ENCODE assay signal across 11 cellular contexts in the genomic region with DNA sequence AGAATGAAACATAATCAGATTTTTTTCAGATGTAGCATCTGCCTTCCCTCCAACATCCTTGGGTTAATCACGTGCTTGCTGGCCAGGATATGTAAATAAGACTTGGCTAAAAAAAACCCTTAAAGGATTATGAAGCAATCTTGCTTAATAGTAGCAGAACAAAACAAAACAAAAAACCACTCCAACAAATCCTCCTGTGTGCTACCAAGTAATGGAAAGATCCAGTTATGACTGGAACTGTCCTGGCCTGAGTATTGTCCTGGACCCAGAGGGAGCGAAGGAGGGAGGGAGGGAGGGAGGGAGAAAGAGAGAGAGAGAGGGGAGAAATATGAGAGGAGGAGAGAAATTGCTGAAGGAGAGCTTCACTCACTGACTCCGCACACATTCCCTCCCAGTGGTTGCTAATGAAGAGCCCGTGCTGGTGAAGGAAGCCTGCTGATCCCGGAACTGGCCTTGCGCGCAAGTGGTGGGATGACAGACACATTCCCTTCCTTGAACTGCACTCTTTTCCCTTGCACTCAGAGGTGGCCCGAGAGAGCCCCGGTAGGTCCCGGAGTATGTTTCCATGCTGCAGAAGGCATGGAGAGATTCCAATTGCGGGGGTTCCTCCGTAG.
DNase-seq lines count a peak whose midpoint lies in the region; ATAC-seq, FAIRE-seq and TF ChIP-seq lines count a peak whose summit lies in the region.
"Had no signal": no experiment of that assay in that cellular context is flagged by ENCODE, and none has a peak within 500 bp of the region (broad histone marks: within the 10 kb centered on the region; RNA-seq: fewer than 3 reads in every experiment).

No MANE protein-coding gene starts in this region.

- H3K4me3 Mint-ChIP-seq in nephron, result peak overlapping the region; percentile 58 to 66 (median 59)
- H3K4me3 Mint-ChIP-seq in activated T-cell treated with anti-CD3 and anti-CD28 coated beads, Interleukin-2, amount 50 U/mL, for 24 hours, result no peak overlapping the region
- H3K4me3 Mint-ChIP-seq: T-helper 1 cell treated with Interleukin-12 subunit alpha and Interleukin-12 subunit beta and Interleukin-4 antibody, amounts not matched to agents 30 μg/mL and 1 μg/mL, for 36 hours had no signal

- H3K27me3 Mint-ChIP-seq in nephron (ENCODE audit: low read depth), result peaks cover 4% of the 10 kb centered on the region
- peaks cover 60% of the 10 kb centered on the region for H3K27me3 Mint-ChIP-seq in activated T-cell treated with anti-CD3 and anti-CD28 coated beads, Interleukin-2, amount 50 U/mL, for 24 hours

- peak overlapping the region; percentile 60 for H3K4me3 ChIP-seq in AG10803 (ENCODE audit: low read length)
- H3K4me3 ChIP-seq in fibroblast of mammary gland (ENCODE audit: control insufficient read depth, low read depth, low read length), result peak overlapping the region; percentile 31

- DNase-seq in AG10803 (ENCODE audit: low read depth) (peak; percentile 89), NOMO-1 (lab: John Stamatoyannopoulos, UW; ENCODE audit: unreplicated experiment in 2 of 2) (peak; percentile 21 to 69), fibroblast of mammary gland (ENCODE audit: low read depth) (peak; percentile 89), D721Med (ENCODE audit: insufficient read length, low spot score) (no peak)
- no peak for DNase-seq in activated T-cell treated with anti-CD3 and anti-CD28 coated beads, Interleukin-2, amount 50 U/mL, for 24 hours
- DNase-seq: Calu3 had no signal

- TF ChIP-seq CTCF in AG10803 (conservative IDR thresholded peaks at IDR 0.05; ENCODE audit: low read length) (no peak), fibroblast of mammary gland (conservative IDR thresholded peaks at IDR 0.05; ENCODE audit: control insufficient read depth, insufficient read depth, low read depth, low read length) (no peak), nephron (IDR thresholded peaks at IDR 0.05; ENCODE audit: unreplicated experiment in 3 of 3) (no peak), D721Med (IDR thresholded peaks at IDR 0.05; ENCODE audit: insufficient read depth, missing control alignments) (no peak)

- peak overlapping the region; percentile 87 to 96 (median 89) for H3K27ac Mint-ChIP-seq in nephron
- no peak overlapping the region for H3K27ac Mint-ChIP-seq in activated T-cell treated with anti-CD3 and anti-CD28 coated beads, Interleukin-2, amount 50 U/mL, for 24 hours
- H3K27ac Mint-ChIP-seq: T-helper 1 cell treated with Interleukin-12 subunit alpha and Interleukin-12 subunit beta and Interleukin-4 antibody, amounts not matched to agents 30 μg/mL and 1 μg/mL, for 36 hours had no signal

- H3K9me3 Mint-ChIP-seq in nephron, result no peaks in the 10 kb centered on the region
- H3K9me3 Mint-ChIP-seq in activated T-cell treated with anti-CD3 and anti-CD28 coated beads, Interleukin-2, amount 50 U/mL, for 24 hours, result no peaks in the 10 kb centered on the region
- H3K9me3 Mint-ChIP-seq: T-helper 1 cell treated with Interleukin-12 subunit alpha and Interleukin-12 subunit beta and Interleukin-4 antibody, amounts not matched to agents 30 μg/mL and 1 μg/mL, for 36 hours had no signal

- no peak for ATAC-seq in HG03460 (IDR thresholded peaks at IDR 0.05; ENCODE audit: unreplicated experiment)
- no peak for ATAC-seq in GM18519 (IDR thresholded peaks at IDR 0.05; ENCODE audit: low FRiP score, unreplicated experiment)

- peaks cover 54% of the 10 kb centered on the region for H3K36me3 Mint-ChIP-seq in nephron (ENCODE audit: low read depth)
- no peaks in the 10 kb centered on the region for H3K36me3 Mint-ChIP-seq in activated T-cell treated with anti-CD3 and anti-CD28 coated beads, Interleukin-2, amount 50 U/mL, for 24 hours (ENCODE audit: low read depth)

- H3K4me1 Mint-ChIP-seq in nephron, result peaks cover 64% of the 10 kb centered on the region
- peaks cover 5% of the 10 kb centered on the region for H3K4me1 Mint-ChIP-seq in activated T-cell treated with anti-CD3 and anti-CD28 coated beads, Interleukin-2, amount 50 U/mL, for 24 hours (ENCODE audit: low read depth)

- no peak for FAIRE-seq in D721Med (lab: Jason Lieb, UNC)
- FAIRE-seq: endometrium had no signal

Comparison
In these comparisons a context has a peak if more than half of its experiments do, and no peak if none do; other contexts are left out.
1. DNase-seq: peak in AG10803 (single experiment), NOMO-1 (2 of 2) and fibroblast of mammary gland (single experiment); none in activated T-cell treated with anti-CD3 and anti-CD28 coated beads, Interleukin-2, amount 50 U/mL, for 24 hours (single experiment) and D721Med (single experiment).